ENCODE assay signal across 1 cellular context in the genomic region with DNA sequence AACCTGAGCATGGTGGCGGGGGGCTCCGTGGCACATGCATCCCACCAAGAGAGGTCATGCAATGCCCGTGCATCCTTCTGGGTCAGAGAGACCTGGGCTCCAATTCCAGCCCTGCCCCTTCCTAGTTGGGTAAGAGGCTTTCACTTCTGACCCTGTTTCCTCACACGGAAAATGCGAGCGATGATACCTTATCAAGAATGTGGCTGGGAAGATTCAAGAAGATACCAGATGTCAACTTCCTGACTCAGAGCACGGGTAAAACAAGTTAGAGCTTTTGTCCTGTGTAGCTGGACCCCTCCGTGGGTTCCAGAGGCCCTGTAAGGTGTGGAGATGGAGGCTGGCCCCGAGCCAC.
TF ChIP-seq lines count a peak whose summit lies in the region.

No MANE protein-coding gene starts in this region.

TF ChIP-seq in GM23338, 12 proteins besides CTCF, POLR2A, EP300 and RAD21 (continued from another document):
- TF ChIP-seq, protein P1, sequence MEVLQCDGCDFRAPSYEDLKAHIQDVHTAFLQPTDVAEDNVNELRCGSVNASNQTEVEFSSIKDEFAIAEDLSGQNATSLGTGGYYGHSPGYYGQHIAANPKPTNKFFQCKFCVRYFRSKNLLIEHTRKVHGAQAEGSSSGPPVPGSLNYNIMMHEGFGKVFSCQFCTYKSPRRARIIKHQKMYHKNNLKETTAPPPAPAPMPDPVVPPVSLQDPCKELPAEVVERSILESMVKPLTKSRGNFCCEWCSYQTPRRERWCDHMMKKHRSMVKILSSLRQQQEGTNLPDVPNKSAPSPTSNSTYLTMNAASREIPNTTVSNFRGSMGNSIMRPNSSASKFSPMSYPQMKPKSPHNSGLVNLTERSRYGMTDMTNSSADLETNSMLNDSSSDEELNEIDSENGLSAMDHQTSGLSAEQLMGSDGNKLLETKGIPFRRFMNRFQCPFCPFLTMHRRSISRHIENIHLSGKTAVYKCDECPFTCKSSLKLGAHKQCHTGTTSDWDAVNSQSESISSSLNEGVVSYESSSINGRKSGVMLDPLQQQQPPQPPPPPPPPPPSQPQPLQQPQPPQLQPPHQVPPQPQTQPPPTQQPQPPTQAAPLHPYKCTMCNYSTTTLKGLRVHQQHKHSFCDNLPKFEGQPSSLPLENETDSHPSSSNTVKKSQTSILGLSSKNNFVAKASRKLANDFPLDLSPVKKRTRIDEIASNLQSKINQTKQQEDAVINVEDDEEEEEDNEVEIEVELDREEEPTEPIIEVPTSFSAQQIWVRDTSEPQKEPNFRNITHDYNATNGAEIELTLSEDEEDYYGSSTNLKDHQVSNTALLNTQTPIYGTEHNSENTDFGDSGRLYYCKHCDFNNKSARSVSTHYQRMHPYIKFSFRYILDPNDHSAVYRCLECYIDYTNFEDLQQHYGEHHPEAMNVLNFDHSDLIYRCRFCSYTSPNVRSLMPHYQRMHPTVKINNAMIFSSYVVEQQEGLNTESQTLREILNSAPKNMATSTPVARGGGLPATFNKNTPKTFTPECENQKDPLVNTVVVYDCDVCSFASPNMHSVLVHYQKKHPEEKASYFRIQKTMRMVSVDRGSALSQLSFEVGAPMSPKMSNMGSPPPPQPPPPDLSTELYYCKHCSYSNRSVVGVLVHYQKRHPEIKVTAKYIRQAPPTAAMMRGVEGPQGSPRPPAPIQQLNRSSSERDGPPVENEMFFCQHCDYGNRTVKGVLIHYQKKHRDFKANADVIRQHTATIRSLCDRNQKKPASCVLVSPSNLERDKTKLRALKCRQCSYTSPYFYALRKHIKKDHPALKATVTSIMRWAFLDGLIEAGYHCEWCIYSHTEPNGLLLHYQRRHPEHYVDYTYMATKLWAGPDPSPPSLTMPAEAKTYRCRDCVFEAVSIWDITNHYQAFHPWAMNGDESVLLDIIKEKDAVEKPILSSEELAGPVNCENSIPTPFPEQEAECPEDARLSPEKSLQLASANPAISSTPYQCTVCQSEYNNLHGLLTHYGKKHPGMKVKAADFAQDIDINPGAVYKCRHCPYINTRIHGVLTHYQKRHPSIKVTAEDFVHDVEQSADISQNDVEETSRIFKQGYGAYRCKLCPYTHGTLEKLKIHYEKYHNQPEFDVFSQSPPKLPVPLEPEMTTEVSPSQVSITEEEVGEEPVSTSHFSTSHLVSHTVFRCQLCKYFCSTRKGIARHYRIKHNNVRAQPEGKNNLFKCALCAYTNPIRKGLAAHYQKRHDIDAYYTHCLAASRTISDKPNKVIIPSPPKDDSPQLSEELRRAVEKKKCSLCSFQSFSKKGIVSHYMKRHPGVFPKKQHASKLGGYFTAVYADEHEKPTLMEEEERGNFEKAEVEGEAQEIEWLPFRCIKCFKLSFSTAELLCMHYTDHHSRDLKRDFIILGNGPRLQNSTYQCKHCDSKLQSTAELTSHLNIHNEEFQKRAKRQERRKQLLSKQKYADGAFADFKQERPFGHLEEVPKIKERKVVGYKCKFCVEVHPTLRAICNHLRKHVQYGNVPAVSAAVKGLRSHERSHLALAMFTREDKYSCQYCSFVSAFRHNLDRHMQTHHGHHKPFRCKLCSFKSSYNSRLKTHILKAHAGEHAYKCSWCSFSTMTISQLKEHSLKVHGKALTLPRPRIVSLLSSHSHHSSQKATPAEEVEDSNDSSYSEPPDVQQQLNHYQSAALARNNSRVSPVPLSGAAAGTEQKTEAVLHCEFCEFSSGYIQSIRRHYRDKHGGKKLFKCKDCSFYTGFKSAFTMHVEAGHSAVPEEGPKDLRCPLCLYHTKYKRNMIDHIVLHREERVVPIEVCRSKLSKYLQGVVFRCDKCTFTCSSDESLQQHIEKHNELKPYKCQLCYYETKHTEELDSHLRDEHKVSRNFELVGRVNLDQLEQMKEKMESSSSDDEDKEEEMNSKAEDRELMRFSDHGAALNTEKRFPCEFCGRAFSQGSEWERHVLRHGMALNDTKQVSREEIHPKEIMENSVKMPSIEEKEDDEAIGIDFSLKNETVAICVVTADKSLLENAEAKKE (CRISPR knock-in tag; IDR thresholded peaks at IDR 0.05): 0 out of 2 replicates have a peak, but pooled peaks have one; percentile 3
